Comparison of ENCODE assay signal across 8 cellular contexts in the genomic region with DNA sequence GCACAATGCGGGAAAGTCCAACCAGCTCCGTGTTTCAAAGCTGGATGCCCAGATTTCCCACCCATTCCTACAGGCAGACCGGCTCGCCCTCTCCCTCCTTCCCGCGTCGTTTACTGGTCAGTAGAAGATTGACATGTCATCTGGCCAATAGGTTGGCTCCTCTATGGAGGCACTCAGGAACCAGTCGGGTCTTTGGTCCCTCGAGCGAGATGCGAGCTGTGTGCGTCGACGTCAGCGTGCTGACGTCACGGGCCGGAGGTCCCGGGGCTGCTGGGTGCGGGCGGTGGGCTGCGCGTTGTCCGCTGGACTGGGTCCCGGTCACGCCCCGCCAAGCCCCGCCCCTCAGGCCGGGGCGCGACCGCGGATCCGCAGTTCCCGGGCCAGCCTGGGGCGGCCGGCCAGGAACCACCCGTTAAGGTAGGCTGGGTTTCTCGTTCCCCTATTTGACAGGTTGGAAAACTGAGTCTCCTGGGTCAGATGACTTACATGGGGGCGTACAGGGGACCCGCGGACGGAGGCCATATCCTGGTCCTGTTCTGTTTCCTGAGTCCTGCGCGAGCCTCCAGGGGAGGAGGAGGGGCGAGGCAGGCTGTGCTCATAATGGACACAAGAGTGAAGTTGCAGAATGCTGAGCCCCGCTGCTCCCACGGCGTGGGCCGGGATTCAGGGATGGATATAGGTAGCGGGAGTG. TPM values are rescaled to one million over a fixed set of nuclear protein-coding genes. Genes with fewer than 3 reads are reported as not detected.
A peak's percentile ranks its signal among the peaks of the same experiment; 100 is the strongest.
DNase-seq lines count a peak whose midpoint lies in the region; ATAC-seq lines count a peak whose summit lies in the region.

A gene with protein sequence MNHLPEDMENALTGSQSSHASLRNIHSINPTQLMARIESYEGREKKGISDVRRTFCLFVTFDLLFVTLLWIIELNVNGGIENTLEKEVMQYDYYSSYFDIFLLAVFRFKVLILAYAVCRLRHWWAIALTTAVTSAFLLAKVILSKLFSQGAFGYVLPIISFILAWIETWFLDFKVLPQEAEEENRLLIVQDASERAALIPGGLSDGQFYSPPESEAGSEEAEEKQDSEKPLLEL (plus strand): TSS at position 242 of the 691 bp plus-strand sequence. CDS start 29,260 bp downstream, outside the sequence.

- DNase-seq in AG20443 (ENCODE audit: low spot score) (peak; percentile 97), NCI-H460 (ENCODE audit: extremely low read depth, low read depth) (peak; percentile 100), cerebellar nuclear complex (lab: John Stamatoyannopoulos, UW) (peak; percentile 94 to 100), islet precursor cell (peak; percentile 100)
- peak; percentile 79 for DNase-seq in activated CD4-positive, CD25-positive, alpha-beta regulatory T cell treated with anti-CD3 and anti-CD28 coated beads, Interleukin-2, amount 50 U/mL, for 72 hours
- DNase-seq in stimulated activated CD4-positive, alpha-beta T cell treated with anti-CD3 and anti-CD28 coated beads, Interleukin-12 subunit alpha, Interleukin-12 subunit beta, amount 100 ng/mL, for 48 hours (ENCODE audit: low read depth in 2 of 3, low spot score in 1 of 3), result peak; percentile 85 to 92 (median 89)

- ATAC-seq in GM19043 (IDR thresholded peaks at IDR 0.05; ENCODE audit: low read depth, unreplicated experiment) (peak; percentile 98), HG03378 (IDR thresholded peaks at IDR 0.05; ENCODE audit: unreplicated experiment) (peak; percentile 98)

RNA-seq across cellular contexts. Expression of the gene that starts here (rescaled TPM):
- 75.0 and 78.7 TPM in 2 replicates for total RNA-seq in NCI-H460 (2014; rRNA removed; shearing (Covaris generic))
- 61.1 and 74.2 TPM in 2 replicates for polyA plus RNA-seq in NCI-H460 (2014; cell fraction: nucleus; rRNA removed)

Comparison
In these comparisons a context has a peak if more than half of its experiments do, and no peak if none do; other contexts are left out.
1. Peak in every context shown above with its lines: DNase-seq and ATAC-seq.